ENCODE assay signal across 14 cellular contexts in genomic region chr17:45029758-45030423, GRCh38.
"Had no signal": no experiment of that assay in that cellular context is flagged by ENCODE, and none has a peak within 500 bp of the region (broad histone marks: within the 10 kb centered on the region; RNA-seq: fewer than 3 reads in every experiment).

No MANE protein-coding gene starts in this region.

- H3K27ac ChIP-seq: gastroesophageal sphincter, neutrophil, right atrium auricular region, skin epidermis, transverse colon had no signal

- H3K9me3 ChIP-seq: gastroesophageal sphincter, neutrophil, right atrium auricular region, transverse colon had no signal

- H3K27me3 ChIP-seq: gastroesophageal sphincter, neutrophil, right atrium auricular region, transverse colon had no signal

- H3K4me1 ChIP-seq: gastroesophageal sphincter had no signal

- H3K27me3 Mint-ChIP-seq: brain had no signal

- DNase-seq: activated naive CD4-positive, alpha-beta T cell treated with anti-CD3 and anti-CD28 coated beads, Interleukin-2, amount 50 U/mL, for 16 hours; amygdala; cerebellar nuclear complex; dermis blood vessel endothelial cell; kidney glomerular epithelial cell; stimulated activated CD4-positive, alpha-beta T cell treated with anti-CD3 and anti-CD28 coated beads, Interleukin-4, amount 100 ng/mL, for 4 hours; transverse colon had no signal

- ATAC-seq: gastroesophageal sphincter had no signal

- H3K4me3 ChIP-seq: gastroesophageal sphincter, right atrium auricular region, skin epidermis, transverse colon had no signal

- H3K9me3 Mint-ChIP-seq: activated T-helper 2 cell treated with anti-CD3 and anti-CD28 coated beads, Interferon-gamma antibody, Interleukin-2, Interleukin-4, amounts not matched to agents 10 μg/mL and 5 μg/mL and 100 μg/mL, durations not matched to agents 14 hours and 24 hours and 36 hours; brain; T-helper 2 cell treated with Interferon-gamma antibody and Interleukin-4, amounts not matched to agents 5 μg/mL and 100 μg/mL, for 36 hours had no signal

- H3K4me3 Mint-ChIP-seq: brain; T-helper 2 cell treated with Interferon-gamma antibody and Interleukin-4, amounts not matched to agents 5 μg/mL and 100 μg/mL, for 36 hours had no signal

- H3K27ac Mint-ChIP-seq: activated T-helper 2 cell treated with anti-CD3 and anti-CD28 coated beads, Interferon-gamma antibody, Interleukin-2, Interleukin-4, amounts not matched to agents 10 μg/mL and 5 μg/mL and 100 μg/mL, durations not matched to agents 14 hours and 24 hours and 36 hours; T-helper 2 cell treated with Interferon-gamma antibody and Interleukin-4, amounts not matched to agents 5 μg/mL and 100 μg/mL, for 36 hours had no signal
